Comparison of ENCODE assay signal across 11 cellular contexts in the genomic region with DNA sequence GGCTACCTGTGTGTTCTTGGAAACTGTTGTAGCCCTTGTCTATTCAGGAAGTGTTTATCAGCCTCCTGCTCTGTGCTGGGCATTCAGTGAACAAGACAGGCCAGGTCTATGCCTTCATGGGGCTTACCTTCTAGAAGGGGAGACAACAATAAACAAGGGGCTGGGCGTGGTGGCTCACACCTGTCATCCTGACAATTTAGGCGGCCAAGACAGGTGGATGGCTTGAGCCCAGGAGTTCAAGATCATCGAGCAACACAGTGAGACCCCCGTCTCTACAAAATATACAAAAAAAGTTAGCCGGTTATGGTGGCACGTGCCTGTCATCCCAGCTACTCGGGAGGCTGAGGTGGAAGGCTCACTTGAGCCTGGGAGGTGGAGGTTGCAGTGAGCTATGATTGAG. TPM values are rescaled to one million over a fixed set of nuclear protein-coding genes. Genes with fewer than 3 reads are reported as not detected.
"Had no signal": no experiment of that assay in that cellular context is flagged by ENCODE, and none has a peak within 500 bp of the region (broad histone marks: within the 10 kb centered on the region; RNA-seq: fewer than 3 reads in every experiment).

No MANE protein-coding gene starts in this region.

- ATAC-seq: GM23338, HCT116 had no signal

- DNase-seq: GM23248, GOT3, H7, H9, HCEC 1CT, HFFc6 had no signal

- FAIRE-seq: H1, H54 had no signal

- H3K9me3 ChIP-seq: HAP-1 had no signal

- H3K27ac ChIP-seq: GM23248 had no signal

- H2AFZ ChIP-seq: GM23248, GM23338 had no signal

- H3K36me3 ChIP-seq: HAP-1 had no signal

- H3K4me2 ChIP-seq: GM23338 had no signal

- H3K9ac ChIP-seq: GM23248 had no signal

- H3K4me1 ChIP-seq: HAP-1 had no signal

- H3K4me3 ChIP-seq: GM23248, GM23338, HAP-1 had no signal

RNA-seq across cellular contexts. Expression of gene GSG1L, which starts 5.5 kb away (rescaled TPM):
- total RNA-seq: GM23248, H7, HFFc6 had no signal
- polyA plus RNA-seq: GM23248 had no signal
